ENCODE assay signal across 8 cellular contexts in genomic region chr4:47122592-47123291, GRCh38.
A peak's percentile ranks its signal among the peaks of the same experiment; 100 is the strongest.
DNase-seq lines count a peak whose midpoint lies in the region; ATAC-seq, FAIRE-seq and TF ChIP-seq lines count a peak whose summit lies in the region.

No MANE protein-coding gene starts in this region.

- no peak overlapping the region for H3K4me3 Mint-ChIP-seq in T-helper 2 cell treated with Interferon-gamma antibody and Interleukin-4, amounts not matched to agents 5 μg/mL and 100 μg/mL, for 36 hours

- peak; percentile 98 for ATAC-seq in HG02884 (IDR thresholded peaks at IDR 0.05; ENCODE audit: unreplicated experiment)

- H3K4me1 Mint-ChIP-seq in T-helper 2 cell treated with Interferon-gamma antibody and Interleukin-4, amounts not matched to agents 5 μg/mL and 100 μg/mL, for 36 hours (ENCODE audit: low read depth), result no peaks in the 10 kb centered on the region

- no peak overlapping the region for H3K27ac Mint-ChIP-seq in T-helper 2 cell treated with Interferon-gamma antibody and Interleukin-4, amounts not matched to agents 5 μg/mL and 100 μg/mL, for 36 hours

- no peak overlapping the region for H3K4me3 ChIP-seq in AG10803 (ENCODE audit: low read length)

- DNase-seq in AG10803 (ENCODE audit: low read depth), result peak; percentile 54
- peak; percentile 23 for DNase-seq in GM18507 (ENCODE audit: extremely low spot score, insufficient read length, low read depth)
- DNase-seq in NCI-H128 (lab: John Stamatoyannopoulos, UW; ENCODE audit: unreplicated experiment), result peak; percentile 3
- DNase-seq in T-helper 2 cell treated with Interferon-gamma antibody and Interleukin-4, amounts not matched to agents 5 μg/mL and 100 μg/mL, for 36 hours (ENCODE audit: low spot score), result peak; percentile 29
- DNase-seq in T47D (ENCODE audit: low read depth in 1 of 2, low spot score in 1 of 2), result peak; percentile 22 to 81
- peak; percentile 93 for DNase-seq in inferior parietal cortex (ENCODE audit: extremely low spot score)
- peak; percentile 14 for DNase-seq in stimulated activated CD4-positive, alpha-beta T cell treated with anti-CD3 and anti-CD28 coated beads, Interleukin-2, amount 100 ng/mL, for 4 hours (ENCODE audit: low read depth)

- no peaks in the 10 kb centered on the region for H3K9me3 Mint-ChIP-seq in T-helper 2 cell treated with Interferon-gamma antibody and Interleukin-4, amounts not matched to agents 5 μg/mL and 100 μg/mL, for 36 hours

- H3K27me3 Mint-ChIP-seq in T-helper 2 cell treated with Interferon-gamma antibody and Interleukin-4, amounts not matched to agents 5 μg/mL and 100 μg/mL, for 36 hours (ENCODE audit: low read depth), result no peaks in the 10 kb centered on the region

- peak; percentile 92 for TF ChIP-seq CTCF in AG10803 (conservative IDR thresholded peaks at IDR 0.05; ENCODE audit: low read length)

- no peaks in the 10 kb centered on the region for H3K36me3 Mint-ChIP-seq in T-helper 2 cell treated with Interferon-gamma antibody and Interleukin-4, amounts not matched to agents 5 μg/mL and 100 μg/mL, for 36 hours (ENCODE audit: low read depth)

- peak; percentile 91 for FAIRE-seq in GM18507 (lab: Jason Lieb, UNC)

- in situ Hi-C loops in T47D (cut with HindIII; ENCODE audit: low pct_unique_long_range_greater_than_20kb, low sequenced_read_pairs), result no loop called here

Comparison
In these comparisons a context has a peak if more than half of its experiments do, and no peak if none do; other contexts are left out.
1. DNase-seq: peak in every context shown above with its lines; median percentile 93 in inferior parietal cortex; 54 in AG10803; 52 in T47D; 29 in T-helper 2 cell treated with Interferon-gamma antibody and Interleukin-4, amounts not matched to agents 5 μg/mL and 100 μg/mL, for 36 hours; 23 in GM18507; 14 in stimulated activated CD4-positive, alpha-beta T cell treated with anti-CD3 and anti-CD28 coated beads, Interleukin-2, amount 100 ng/mL, for 4 hours; 3 in NCI-H128.